Comparison of ENCODE assay signal across 8 cellular contexts in genomic region chr12:96177013-96177412, GRCh38. TPM values are rescaled to one million over a fixed set of nuclear protein-coding genes. Genes with fewer than 3 reads are reported as not detected.
DNase-seq lines count a peak whose midpoint lies in the region; ATAC-seq and TF ChIP-seq lines count a peak whose summit lies in the region.

No MANE protein-coding gene starts in this region.

- no peak overlapping the region for H3K9ac ChIP-seq in mesenchymal stem cell (ENCODE audit: low read length)

- H4K91ac ChIP-seq in mesenchymal stem cell (ENCODE audit: low read length), result no peak overlapping the region

- ATAC-seq in HG03558 (IDR thresholded peaks at IDR 0.05; ENCODE audit: extremely low read depth, unreplicated experiment) (peak; percentile 53), HG02623 (IDR thresholded peaks at IDR 0.05; ENCODE audit: unreplicated experiment) (no peak)
- no peak for ATAC-seq in naive thymus-derived CD8-positive, alpha-beta T cell

- H2AFZ ChIP-seq in mesenchymal stem cell (ENCODE audit: low read depth, low read length), result no peak overlapping the region

- no peaks in the 10 kb centered on the region for H3K79me2 ChIP-seq in DOHH2 (ENCODE audit: control insufficient read depth, low read length)

- H3K27ac ChIP-seq in DOHH2 (ENCODE audit: low read depth, low read length), result no peak overlapping the region
- no peak overlapping the region for H3K27ac ChIP-seq in mesenchymal stem cell (ENCODE audit: low read length, poor library complexity, severe bottlenecking)

- peak overlapping the region in 1 of 10 donors; percentile 7 for H3K4me3 Mint-ChIP-seq in naive thymus-derived CD8-positive, alpha-beta T cell
- no peak overlapping the region for H3K4me3 Mint-ChIP-seq in Calu3 (ENCODE audit: low read depth, unreplicated experiment)

- H3F3A ChIP-seq in DOHH2 (ENCODE audit: control insufficient read depth, insufficient read depth), result no peaks in the 10 kb centered on the region

- peak; percentile 47 for DNase-seq in activated CD8-positive, alpha-beta memory T cell treated with anti-CD3 and anti-CD28 coated beads, Interleukin-2, amount 50 U/mL, for 4 hours
- no peak for DNase-seq in naive thymus-derived CD8-positive, alpha-beta T cell
- DNase-seq in NCI-H146 (lab: John Stamatoyannopoulos, UW), result no peak
- no peak for DNase-seq in Calu3
- DNase-seq in mesenchymal stem cell, result no peak

- H3K4me1 ChIP-seq in DOHH2 (ENCODE audit: control insufficient read depth, low read length), result peaks cover 10% of the 10 kb centered on the region
- H3K4me1 ChIP-seq in mesenchymal stem cell (ENCODE audit: control insufficient read depth, insufficient read depth, low read depth, low read length), result no peaks in the 10 kb centered on the region

- peaks cover 3 to 10% (median 6%) of the 10 kb centered on the region in 4 donors for H3K4me1 Mint-ChIP-seq in naive thymus-derived CD8-positive, alpha-beta T cell
- H3K4me1 Mint-ChIP-seq in Calu3 (ENCODE audit: low read depth, unreplicated experiment), result no peaks in the 10 kb centered on the region

- no peak overlapping the region for H3K23ac ChIP-seq in mesenchymal stem cell (ENCODE audit: low read length in 2 of 2)

- H2BK120ac ChIP-seq in mesenchymal stem cell (ENCODE audit: low read depth, low read length), result no peak overlapping the region

- no peaks in the 10 kb centered on the region for H3K9me3 ChIP-seq in DOHH2 (ENCODE audit: control insufficient read depth, insufficient read depth, low read length)
- H3K9me3 ChIP-seq in mesenchymal stem cell (ENCODE audit: control insufficient read depth, low read length), result peaks cover 12% of the 10 kb centered on the region

- H3K27ac Mint-ChIP-seq in naive thymus-derived CD8-positive, alpha-beta T cell, result peak overlapping the region in 6 of 10 donors; percentile 2 to 69 (median 16)
- H3K27ac Mint-ChIP-seq in Calu3 (ENCODE audit: unreplicated experiment), result no peak overlapping the region

- no peak for TF ChIP-seq CTCF in DOHH2 (IDR thresholded peaks at IDR 0.05; ENCODE audit: low read depth, low read length, poor library complexity, severe bottlenecking)
- no peak for TF ChIP-seq CTCF in Calu3 (IDR thresholded peaks at IDR 0.05; ENCODE audit: unreplicated experiment)

- peaks cover 0 to 7% (median 4%) of the 10 kb centered on the region in 5 donors for H3K27me3 Mint-ChIP-seq in naive thymus-derived CD8-positive, alpha-beta T cell
- H3K27me3 Mint-ChIP-seq in Calu3 (ENCODE audit: unreplicated experiment), result peaks cover 15% of the 10 kb centered on the region

- H3K4ac ChIP-seq in mesenchymal stem cell (ENCODE audit: low read depth in 1 of 2, low read length in 2 of 2), result no peak overlapping the region

- H3K36me3 ChIP-seq in DOHH2 (ENCODE audit: control insufficient read depth, low read length) (no peaks in the 10 kb centered on the region), mesenchymal stem cell (ENCODE audit: control insufficient read depth in 1 of 2, insufficient read depth in 2 of 2, low read depth in 1 of 2, low read length in 2 of 2) (no peaks in the 10 kb centered on the region)

- H3K27me3 ChIP-seq in DOHH2 (ENCODE audit: control insufficient read depth, low read length) (no peaks in the 10 kb centered on the region), mesenchymal stem cell (ENCODE audit: control insufficient read depth in 1 of 2, insufficient read depth in 1 of 2, low read length in 2 of 2) (no peaks in the 10 kb centered on the region)

- peaks cover 0 to 11% (median 0%) of the 10 kb centered on the region in 3 donors for H3K36me3 Mint-ChIP-seq in naive thymus-derived CD8-positive, alpha-beta T cell
- no peaks in the 10 kb centered on the region for H3K36me3 Mint-ChIP-seq in Calu3 (ENCODE audit: insufficient read depth, unreplicated experiment)

- peaks cover 0 to 30% (median 2%) of the 10 kb centered on the region in 9 donors for H3K9me3 Mint-ChIP-seq in naive thymus-derived CD8-positive, alpha-beta T cell
- H3K9me3 Mint-ChIP-seq in Calu3 (ENCODE audit: low read depth, unreplicated experiment), result no peaks in the 10 kb centered on the region

- intact Hi-C loops in Calu3 (cut with micrococcal nuclease; ENCODE audit: unreplicated experiment), result no loop called here

- H3K4me3 ChIP-seq in DOHH2 (ENCODE audit: low read length) (no peak overlapping the region), mesenchymal stem cell (ENCODE audit: insufficient read depth in 1 of 2, low read depth in 1 of 2, low read length in 2 of 2) (no peak overlapping the region)

- H2BK15ac ChIP-seq in mesenchymal stem cell (ENCODE audit: low read depth, poor library complexity, severe bottlenecking), result no peak overlapping the region

- POLR2A ChIA-PET in naive thymus-derived CD8-positive, alpha-beta T cell (lab: Charles Lee), result no interaction called here

- H4K20me1 ChIP-seq in DOHH2 (ENCODE audit: control insufficient read depth, insufficient read depth, low read depth, low read length), result no peaks in the 10 kb centered on the region

- no peaks in the 10 kb centered on the region for H3K79me1 ChIP-seq in mesenchymal stem cell (replicated peaks; ENCODE audit: low read length, poor library complexity, severe bottlenecking)

- H3K4me2 ChIP-seq in DOHH2 (ENCODE audit: low read length) (peak overlapping the region; percentile 1; the same call in 1 of the 2 replicates), mesenchymal stem cell (ENCODE audit: low read length, poor library complexity, severe bottlenecking) (no peak overlapping the region)

- no peaks in the 10 kb centered on the region for H3K9me2 ChIP-seq in DOHH2 (replicated peaks; ENCODE audit: control insufficient read depth, low read length)

- no peak overlapping the region for H3K14ac ChIP-seq in mesenchymal stem cell (ENCODE audit: low read length in 2 of 2)

- BruUV-seq in Calu3 (replicated peaks; lab: Mats Ljungman, UMichigan), result no TSS peak

- H2BK12ac ChIP-seq in mesenchymal stem cell (ENCODE audit: low read length in 2 of 2), result no peak overlapping the region

- no peak overlapping the region for H3K18ac ChIP-seq in mesenchymal stem cell (ENCODE audit: low read depth in 1 of 2, low read length in 2 of 2)

- CTCF ChIA-PET in Calu3 (lab: Charles Lee), result interaction anchor here (0.5 to 0.6 kb wide), 2 partner anchors 51 to 214 kb away, joined by 5 to 8 read pairs; no protein-coding TSS in a partner anchor

- WGBS in mesenchymal stem cell, result 100% methylated on average over 1 of the region's 1 CpG

- H2BK5ac ChIP-seq in mesenchymal stem cell (ENCODE audit: low read depth, low read length, poor library complexity, severe bottlenecking), result no peak overlapping the region

- no peak overlapping the region for H4K8ac ChIP-seq in mesenchymal stem cell (ENCODE audit: low read length)

- H2AK5ac ChIP-seq in mesenchymal stem cell (ENCODE audit: low read length, severe bottlenecking), result no peak overlapping the region

RNA-seq across cellular contexts. Expression of gene ELK3, which starts 17.2 kb away (rescaled TPM):
- 10 to 100 TPM; 44.0 to 46.1 TPM for total RNA-seq in naive thymus-derived CD8-positive, alpha-beta T cell
- 10 to 100 TPM in 1 of 3 donors, 1 to 10 TPM in 2; 7.5 to 18.9 (median 8.9) TPM for polyA plus RNA-seq in naive thymus-derived CD8-positive, alpha-beta T cell
- 25.6 and 34.1 TPM in 2 replicates for total RNA-seq in Calu3 (2022)
- polyA plus RNA-seq in mesenchymal stem cell (2013, experiment 1 of 2), result 62.4 TPM
- 63.9 TPM for polyA plus RNA-seq in mesenchymal stem cell (2013, experiment 2 of 2)
